8 cellular contexts compared by ENCODE assay signal in genomic region chr1:1727131-1727651, GRCh38. TPM values are rescaled to one million over a fixed set of nuclear protein-coding genes. Genes with fewer than 3 reads are reported as not detected.
DNase-seq lines count a peak whose midpoint lies in the region; ATAC-seq and TF ChIP-seq lines count a peak whose summit lies in the region.
"Not testable (repeated sequence)": the region's sequence is repeated elsewhere in the genome, so short reads cannot be mapped to it uniquely, and the experiment has no call there.

No MANE protein-coding gene starts in this region.

- H3K9me3 Mint-ChIP-seq in CD14-positive monocyte; IgD-negative memory B cell; activated CD8-positive, alpha-beta T cell treated with anti-CD3 and anti-CD28 coated beads for 36 hours; activated naive CD4-positive, alpha-beta T cell treated with anti-CD3 and anti-CD28 coated beads, Interleukin-2, amount 10 ng/mL, durations not matched to agents 7 days and 5 days; neural crest cell; stimulated activated naive B cell treated with anti-CD40 and anti-IgM and Interleukin-4, amounts not matched to agents 10 μg/mL and 1 μg/mL and 100 μg/mL, for 72 hours: not testable (repeated sequence)

- H3K9me3 ChIP-seq in SJCRH30 (replicated peaks): not testable (repeated sequence)

- not testable (repeated sequence) for ATAC-seq in activated CD8-positive, alpha-beta T cell treated with anti-CD3 and anti-CD28 coated beads for 36 hours; stimulated activated naive B cell treated with anti-CD40 and anti-IgM and Interleukin-4, amounts not matched to agents 10 μg/mL and 1 μg/mL and 100 μg/mL, for 72 hours (replicated peaks)

- not testable (repeated sequence) for H3K27me3 ChIP-seq in SJCRH30

- peaks cover 19% of the 10 kb centered on the region for H3K4me1 ChIP-seq in SJCRH30

- H3K36me3 ChIP-seq in SJCRH30: not testable (repeated sequence)

- not testable (repeated sequence) for TF ChIP-seq CTCF in CD14-positive monocyte (IDR thresholded peaks at IDR 0.05); activated CD8-positive, alpha-beta T cell treated with anti-CD3 and anti-CD28 coated beads for 36 hours (IDR thresholded peaks at IDR 0.05); fibroblast of villous mesenchyme (IDR thresholded peaks at IDR 0.05; ENCODE audit: insufficient read depth, low read depth, low read length); neural crest cell (conservative IDR thresholded peaks at IDR 0.05)

- POLR2A ChIA-PET in activated CD8-positive, alpha-beta T cell treated with anti-CD3 and anti-CD28 coated beads for 36 hours (lab: Charles Lee): not testable (repeated sequence)

- H3K27ac Mint-ChIP-seq in CD14-positive monocyte (peak overlapping the region in 4 of 7 donors; percentile 10 to 76 (median 24)), IgD-negative memory B cell (peak overlapping the region; percentile 23 to 62 (median 62))
- peak overlapping the region; percentile 24 for H3K27ac Mint-ChIP-seq in activated CD8-positive, alpha-beta T cell treated with anti-CD3 and anti-CD28 coated beads for 36 hours
- peak overlapping the region; percentile 78 for H3K27ac Mint-ChIP-seq in activated naive CD4-positive, alpha-beta T cell treated with anti-CD3 and anti-CD28 coated beads, Interleukin-2, amount 10 ng/mL, durations not matched to agents 7 days and 5 days
- not testable (repeated sequence) for H3K27ac Mint-ChIP-seq in neural crest cell (ENCODE audit: unreplicated experiment)
- H3K27ac Mint-ChIP-seq in stimulated activated naive B cell treated with anti-CD40 and anti-IgM and Interleukin-4, amounts not matched to agents 10 μg/mL and 1 μg/mL and 100 μg/mL, for 72 hours: peak overlapping the region; percentile 25

- not testable (repeated sequence) for H3K4me3 Mint-ChIP-seq in CD14-positive monocyte; activated CD8-positive, alpha-beta T cell treated with anti-CD3 and anti-CD28 coated beads for 36 hours; activated naive CD4-positive, alpha-beta T cell treated with anti-CD3 and anti-CD28 coated beads, Interleukin-2, amount 10 ng/mL, durations not matched to agents 7 days and 5 days; stimulated activated naive B cell treated with anti-CD40 and anti-IgM and Interleukin-4, amounts not matched to agents 10 μg/mL and 1 μg/mL and 100 μg/mL, for 72 hours
- H3K4me3 Mint-ChIP-seq in IgD-negative memory B cell: peak overlapping the region in 2 of 4 donors; percentile 58 to 70
- peak overlapping the region; percentile 61 for H3K4me3 Mint-ChIP-seq in neural crest cell

- H3K27ac ChIP-seq in SJCRH30: peak overlapping the region; percentile 98

- intact Hi-C loops in CD14-positive monocyte (cut with micrococcal nuclease); activated CD8-positive, alpha-beta T cell treated with anti-CD3 and anti-CD28 coated beads for 36 hours (cut with micrococcal nuclease): not testable (repeated sequence)

- H3K4me3 ChIP-seq in SJCRH30: 0 out of 2 replicates have a peak overlapping the region, but pooled peaks have one; percentile 7
- H3K4me3 ChIP-seq in fibroblast of villous mesenchyme (ENCODE audit: low read depth, low read length): not testable (repeated sequence)

- CTCF ChIA-PET in activated CD8-positive, alpha-beta T cell treated with anti-CD3 and anti-CD28 coated beads for 36 hours (lab: Charles Lee); activated naive CD4-positive, alpha-beta T cell treated with anti-CD3 and anti-CD28 coated beads, Interleukin-2, amount 10 ng/mL, durations not matched to agents 7 days and 5 days (lab: Charles Lee): not testable (repeated sequence)

- H3K4me1 Mint-ChIP-seq in CD14-positive monocyte; activated CD8-positive, alpha-beta T cell treated with anti-CD3 and anti-CD28 coated beads for 36 hours (ENCODE audit: low read depth); neural crest cell; stimulated activated naive B cell treated with anti-CD40 and anti-IgM and Interleukin-4, amounts not matched to agents 10 μg/mL and 1 μg/mL and 100 μg/mL, for 72 hours: not testable (repeated sequence)
- H3K4me1 Mint-ChIP-seq in IgD-negative memory B cell: peaks cover 10 to 15% (median 10%) of the 10 kb centered on the region in 3 donors
- peaks cover 27% of the 10 kb centered on the region for H3K4me1 Mint-ChIP-seq in activated naive CD4-positive, alpha-beta T cell treated with anti-CD3 and anti-CD28 coated beads, Interleukin-2, amount 10 ng/mL, durations not matched to agents 7 days and 5 days

- DNase-seq in CD14-positive monocyte (ENCODE audit: low spot score); activated CD8-positive, alpha-beta T cell treated with anti-CD3 and anti-CD28 coated beads for 36 hours; activated naive CD4-positive, alpha-beta T cell treated with anti-CD3 and anti-CD28 coated beads, Interleukin-2, amount 10 ng/mL, durations not matched to agents 7 days and 5 days; neural crest cell (ENCODE audit: low read depth, low spot score); stimulated activated naive B cell treated with anti-CD40 and anti-IgM and Interleukin-4, amounts not matched to agents 10 μg/mL and 1 μg/mL and 100 μg/mL, for 72 hours: not testable (repeated sequence)
- DNase-seq in SJCRH30 (peak; percentile 85 to 89), fibroblast of villous mesenchyme (ENCODE audit: low read depth) (peak; percentile 18)

- H3K27me3 Mint-ChIP-seq in CD14-positive monocyte (ENCODE audit: low read depth in 3 of 3); IgD-negative memory B cell; activated CD8-positive, alpha-beta T cell treated with anti-CD3 and anti-CD28 coated beads for 36 hours; activated naive CD4-positive, alpha-beta T cell treated with anti-CD3 and anti-CD28 coated beads, Interleukin-2, amount 10 ng/mL, durations not matched to agents 7 days and 5 days; neural crest cell (ENCODE audit: low read depth); stimulated activated naive B cell treated with anti-CD40 and anti-IgM and Interleukin-4, amounts not matched to agents 10 μg/mL and 1 μg/mL and 100 μg/mL, for 72 hours: not testable (repeated sequence)

- peaks cover 12 to 25% of the 10 kb centered on the region in 2 donors for H3K36me3 Mint-ChIP-seq in CD14-positive monocyte
- H3K36me3 Mint-ChIP-seq in IgD-negative memory B cell; activated CD8-positive, alpha-beta T cell treated with anti-CD3 and anti-CD28 coated beads for 36 hours (ENCODE audit: low read depth); neural crest cell (ENCODE audit: low read depth): not testable (repeated sequence)
- peaks cover 22% of the 10 kb centered on the region for H3K36me3 Mint-ChIP-seq in activated naive CD4-positive, alpha-beta T cell treated with anti-CD3 and anti-CD28 coated beads, Interleukin-2, amount 10 ng/mL, durations not matched to agents 7 days and 5 days
- peaks cover 9 to 19% of the 10 kb centered on the region in 2 donors for H3K36me3 Mint-ChIP-seq in stimulated activated naive B cell treated with anti-CD40 and anti-IgM and Interleukin-4, amounts not matched to agents 10 μg/mL and 1 μg/mL and 100 μg/mL, for 72 hours

RNA-seq across cellular contexts. Expression of gene CDK11A, which starts 3.0 kb away (rescaled TPM):
- polyA plus RNA-seq in CD14-positive monocyte: 10 to 100 TPM in 1 of 2 donors, 1 to 10 TPM in 1; 4.4 to 13.3 TPM
- polyA plus RNA-seq in IgD-negative memory B cell: 20.7 TPM
- 20.1 and 29.4 TPM in 2 replicates for total RNA-seq in SJCRH30 (2014; rRNA removed; shearing (Covaris generic))
- total RNA-seq in activated CD8-positive, alpha-beta T cell treated with anti-CD3 and anti-CD28 coated beads for 36 hours: 10 to 100 TPM; 64.8 to 70.6 TPM
- 18.1 and 20.9 TPM in 2 replicates for total RNA-seq in fibroblast of villous mesenchyme
- total RNA-seq in neural crest cell: 47.8 and 48.9 TPM in 2 replicates

RNA-seq across cellular contexts. Expression of gene SLC35E2B, which starts 34.6 kb away (rescaled TPM):
- polyA plus RNA-seq in CD14-positive monocyte: 10 to 100 TPM; 12.2 to 17.7 TPM
- polyA plus RNA-seq in IgD-negative memory B cell: 41.0 TPM
- total RNA-seq in SJCRH30 (2014; rRNA removed; shearing (Covaris generic)): 31.3 and 36.1 TPM in 2 replicates
- 10 to 100 TPM; 21.9 to 23.8 TPM for total RNA-seq in activated CD8-positive, alpha-beta T cell treated with anti-CD3 and anti-CD28 coated beads for 36 hours
- 31.2 and 32.8 TPM in 2 replicates for total RNA-seq in fibroblast of villous mesenchyme
- total RNA-seq in neural crest cell: 96.3 and 99.0 TPM in 2 replicates

RNA-seq across cellular contexts. Expression of gene NADK, which starts 51.1 kb away (rescaled TPM):
- polyA plus RNA-seq in CD14-positive monocyte (100 to 1,000 TPM; 175 to 235 TPM), IgD-negative memory B cell (55.6 TPM)
- total RNA-seq in SJCRH30 (2014; rRNA removed; shearing (Covaris generic)): 65.2 and 74.6 TPM in 2 replicates
- total RNA-seq in activated CD8-positive, alpha-beta T cell treated with anti-CD3 and anti-CD28 coated beads for 36 hours: 10 to 100 TPM; 57.3 to 65.6 TPM
- total RNA-seq in fibroblast of villous mesenchyme (44.0 and 48.6 TPM in 2 replicates), neural crest cell (88.4 and 91.9 TPM in 2 replicates)
